Comparison of ENCODE assay signal across 28 cellular contexts in the genomic region with DNA sequence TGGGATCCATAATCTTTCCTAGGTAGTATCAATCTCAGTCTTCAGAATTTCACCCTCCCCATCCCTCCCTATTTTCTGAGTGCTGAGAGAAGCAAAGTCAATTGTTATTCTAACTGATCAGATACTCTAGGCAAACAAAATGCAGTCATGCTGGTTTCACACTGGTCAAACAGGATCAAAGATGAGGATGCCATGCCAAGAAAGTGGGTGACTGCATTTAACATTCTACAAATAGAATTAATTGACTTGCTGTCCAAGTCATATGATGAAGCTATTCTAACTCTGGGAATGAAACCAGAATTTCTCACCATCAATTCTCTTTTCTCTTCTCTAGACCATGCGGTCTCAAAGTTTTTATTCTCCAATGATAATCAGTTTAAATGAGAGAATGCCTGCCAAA.
A peak's percentile ranks its signal among the peaks of the same experiment; 100 is the strongest.
DNase-seq lines count a peak whose midpoint lies in the region; ATAC-seq and TF ChIP-seq lines count a peak whose summit lies in the region.
"Had no signal": no experiment of that assay in that cellular context is flagged by ENCODE, and none has a peak within 500 bp of the region (broad histone marks: within the 10 kb centered on the region; RNA-seq: fewer than 3 reads in every experiment).

No MANE protein-coding gene starts in this region.

- H3K27ac ChIP-seq in cingulate gyrus (ENCODE audit: low read depth, low read length) (peak overlapping the region; percentile 7), neural cell (ENCODE audit: low read length) (peak overlapping the region; percentile 83)
- H3K27ac ChIP-seq: BLaER1, brain microvascular endothelial cell, colonic mucosa, esophagus squamous epithelium, hepatocyte, left ventricle myocardium inferior, parathyroid adenoma had no signal

- no peaks in the 10 kb centered on the region for H3K4me1 Mint-ChIP-seq in effector memory CD8-positive, alpha-beta T cell (ENCODE audit: low read depth in 2 of 2)
- no peaks in the 10 kb centered on the region for H3K4me1 Mint-ChIP-seq in immature natural killer cell

- no peaks in the 10 kb centered on the region for H3K27me3 Mint-ChIP-seq in effector memory CD8-positive, alpha-beta T cell
- peaks cover 0 to 4% (median 0%) of the 10 kb centered on the region in 3 donors for H3K27me3 Mint-ChIP-seq in immature natural killer cell (ENCODE audit: low read depth in 3 of 3)
- H3K27me3 Mint-ChIP-seq: activated CD8-positive, alpha-beta T cell treated with anti-CD3 and anti-CD28 coated beads for 36 hours had no signal

- no peak overlapping the region for H3K4me3 Mint-ChIP-seq in effector memory CD8-positive, alpha-beta T cell
- no peak overlapping the region for H3K4me3 Mint-ChIP-seq in immature natural killer cell
- H3K4me3 Mint-ChIP-seq: activated CD8-positive, alpha-beta T cell treated with anti-CD3 and anti-CD28 coated beads for 36 hours; nephron progenitor cell had no signal

- H3K79me2 ChIP-seq in neural cell (replicated peaks; ENCODE audit: insufficient read depth, low read length), result peaks cover 18% of the 10 kb centered on the region
- H3K79me2 ChIP-seq: hepatocyte, parathyroid adenoma had no signal

- no peaks in the 10 kb centered on the region for H3K9me2 ChIP-seq in neural cell (ENCODE audit: insufficient read depth, low read length)

- H3K36me3 Mint-ChIP-seq in effector memory CD8-positive, alpha-beta T cell (ENCODE audit: insufficient read depth), result no peaks in the 10 kb centered on the region
- no peaks in the 10 kb centered on the region for H3K36me3 Mint-ChIP-seq in immature natural killer cell

- H3K4me3 ChIP-seq in neural cell (ENCODE audit: low read length), result peak overlapping the region; percentile 43
- H3K4me3 ChIP-seq: BLaER1, colonic mucosa, esophagus squamous epithelium, hepatocyte, left ventricle myocardium inferior, mucosa of descending colon had no signal

- no peaks in the 10 kb centered on the region for H4K20me1 ChIP-seq in neural cell (ENCODE audit: insufficient read depth)
- H4K20me1 ChIP-seq: BLaER1 had no signal

- H2AFZ ChIP-seq in neural cell (ENCODE audit: low read depth, low read length), result no peak overlapping the region
- H2AFZ ChIP-seq: hepatocyte, parathyroid adenoma had no signal

- TF ChIP-seq EP300 in neural cell (conservative IDR thresholded peaks at IDR 0.05; ENCODE audit: poor library complexity, severe bottlenecking), result no peak

- H3K9me3 Mint-ChIP-seq in effector memory CD8-positive, alpha-beta T cell, result peaks cover 9% of the 10 kb centered on the region in 2 donors
- no peaks in the 10 kb centered on the region for H3K9me3 Mint-ChIP-seq in immature natural killer cell
- H3K9me3 Mint-ChIP-seq: nephron progenitor cell had no signal

- DNase-seq in Ammon's horn (ENCODE audit: low spot score), result peak; percentile 48
- DNase-seq in NCI-H446 treated with DMSO at 0.1 percent for 48 hours (lab: John Stamatoyannopoulos, UW), result peak; percentile 94
- no peak for DNase-seq in NCI-H345 (lab: John Stamatoyannopoulos, UW)
- no peak for DNase-seq in effector memory CD8-positive, alpha-beta T cell
- no peak for DNase-seq in immature natural killer cell
- DNase-seq in SKM-1 treated with dmso at 0.1 percent for 144 hours (lab: John Stamatoyannopoulos, UW; ENCODE audit: unreplicated experiment), result no peak
- DNase-seq: activated CD4-positive, CD25-positive, alpha-beta regulatory T cell; activated CD8-positive, alpha-beta T cell treated with anti-CD3 and anti-CD28 coated beads for 36 hours; activated gamma-delta T cell; brain microvascular endothelial cell; colonic mucosa; COR-L47; effector memory CD4-positive, alpha-beta T cell; esophagus squamous epithelium; Karpas-422; left ventricle myocardium inferior; mucosa of descending colon; MV-4-11; NCI-H1694; NCI-H82; nephron progenitor cell; T-helper 9 cell had no signal

- no peaks in the 10 kb centered on the region for H3F3A ChIP-seq in neural cell (ENCODE audit: insufficient read depth, low read length, poor library complexity, severe bottlenecking)

- H3K36me3 ChIP-seq in neural cell (ENCODE audit: insufficient read depth, low read length), result no peaks in the 10 kb centered on the region
- H3K36me3 ChIP-seq: BLaER1, brain microvascular endothelial cell, colonic mucosa, esophagus squamous epithelium, left ventricle myocardium inferior had no signal

- TF ChIP-seq CTCF in neural cell (IDR thresholded peaks at IDR 0.05; ENCODE audit: poor library complexity, severe bottlenecking), result no peak

- H3K9me3 ChIP-seq in neural cell (ENCODE audit: low read length), result no peaks in the 10 kb centered on the region
- H3K9me3 ChIP-seq: BLaER1, colonic mucosa, esophagus squamous epithelium, left ventricle myocardium inferior, mucosa of descending colon had no signal

- no peak for TF ChIP-seq RAD21 in neural cell (conservative IDR thresholded peaks at IDR 0.05)

- no peak overlapping the region for H3K4me2 ChIP-seq in neural cell (ENCODE audit: low read length)
- H3K4me2 ChIP-seq: BLaER1, hepatocyte had no signal

- H3K27me3 ChIP-seq in neural cell (ENCODE audit: insufficient read depth, low read depth, low read length), result no peaks in the 10 kb centered on the region
- H3K27me3 ChIP-seq: BLaER1, brain microvascular endothelial cell, colonic mucosa, esophagus squamous epithelium, hepatocyte had no signal

- ATAC-seq in effector memory CD8-positive, alpha-beta T cell (replicated peaks), result no peak
- ATAC-seq: activated CD8-positive, alpha-beta T cell treated with anti-CD3 and anti-CD28 coated beads for 36 hours; HCT116; mucosa of descending colon had no signal

- H3K9ac ChIP-seq in neural cell (ENCODE audit: low read length), result no peak overlapping the region
- H3K9ac ChIP-seq: BLaER1, parathyroid adenoma had no signal

- no peak overlapping the region for H3K27ac Mint-ChIP-seq in effector memory CD8-positive, alpha-beta T cell
- no peak overlapping the region for H3K27ac Mint-ChIP-seq in immature natural killer cell
- H3K27ac Mint-ChIP-seq: activated CD8-positive, alpha-beta T cell treated with anti-CD3 and anti-CD28 coated beads for 36 hours; nephron progenitor cell had no signal

TF ChIP-seq in neural cell, 6 proteins besides CTCF, POLR2A, EP300 and RAD21:
- TF ChIP-seq POLR2AphosphoS5 (IDR thresholded peaks at IDR 0.05) (no peak), EZH2 (IDR thresholded peaks at IDR 0.05; ENCODE audit: borderline replicate concordance, insufficient read depth, low read length, poor library complexity, severe bottlenecking) (no peak), TAF1 (IDR thresholded peaks at IDR 0.05; ENCODE audit: low read depth) (no peak), SMC3 (conservative IDR thresholded peaks at IDR 0.05; ENCODE audit: poor library complexity) (no peak), MXI1 (conservative IDR thresholded peaks at IDR 0.05; ENCODE audit: poor library complexity, severe bottlenecking) (no peak), REST (IDR thresholded peaks at IDR 0.05; ENCODE audit: borderline replicate concordance) (no peak)

Comparison
In these comparisons a context has a peak if more than half of its experiments do, and no peak if none do; other contexts are left out.
1. DNase-seq: peak in Ammon's horn (single experiment) and NCI-H446 treated with DMSO at 0.1 percent for 48 hours (single experiment); none in NCI-H345 (single experiment), effector memory CD8-positive, alpha-beta T cell (0 of 3), immature natural killer cell (0 of 3) and SKM-1 treated with dmso at 0.1 percent for 144 hours (single experiment).